1 cellular context compared by ENCODE assay signal in the genomic region with DNA sequence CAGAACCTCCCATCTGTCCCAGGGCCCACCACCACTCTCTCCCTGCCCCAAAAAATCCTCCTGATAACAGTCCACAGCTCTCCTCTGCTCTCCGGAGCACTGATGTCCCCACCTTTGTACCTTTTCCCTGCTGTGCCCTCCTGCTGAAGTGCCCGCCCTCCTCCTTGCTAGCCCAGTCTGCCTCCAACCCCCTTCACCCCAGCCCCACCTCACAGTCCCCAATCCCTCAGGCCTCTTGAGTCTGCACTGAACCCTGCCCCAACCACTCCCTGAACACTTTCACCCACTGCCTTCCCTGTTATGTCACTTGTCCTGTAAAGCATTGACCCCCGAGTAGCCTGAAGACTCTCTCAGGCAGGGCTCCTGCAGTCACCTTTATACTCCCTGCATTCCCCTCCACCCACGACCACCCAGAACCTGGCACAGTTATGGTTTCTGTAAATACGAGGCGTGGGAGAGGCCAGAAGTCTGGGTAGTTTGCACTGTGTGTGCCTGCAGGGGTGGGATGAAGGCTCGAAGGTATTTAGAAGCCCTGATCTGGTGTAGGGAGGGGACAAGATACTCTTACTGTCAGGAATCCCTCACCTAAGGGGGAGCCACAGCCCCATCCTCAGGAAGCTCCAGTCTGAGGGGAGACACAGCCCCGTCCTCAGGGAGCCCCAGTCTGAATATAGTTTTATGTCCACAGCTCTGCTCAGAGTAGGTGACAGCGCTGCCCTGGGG.
TF ChIP-seq lines count a peak whose summit lies in the region.

No MANE protein-coding gene starts in this region.

TF ChIP-seq in GM12878, 131 proteins besides CTCF, POLR2A, EP300 and RAD21:
- TF ChIP-seq JUNB (IDR thresholded peaks at IDR 0.05), result no peak
- no peak for TF ChIP-seq CREB1 (IDR thresholded peaks at IDR 0.05; ENCODE audit: low read depth)
- TF ChIP-seq RCOR1 (conservative IDR thresholded peaks at IDR 0.05; ENCODE audit: low read depth, low read length), result no peak
- TF ChIP-seq SRF (IDR thresholded peaks at IDR 0.05; ENCODE audit: low read depth in 2 of 2, low read length in 2 of 2), result no peak
- TF ChIP-seq EED (IDR thresholded peaks at IDR 0.05; ENCODE audit: low read depth), result no peak
- no peak for TF ChIP-seq TAF1 (IDR thresholded peaks at IDR 0.05; ENCODE audit: borderline replicate concordance, low read depth, low read length)
- TF ChIP-seq MEF2B (IDR thresholded peaks at IDR 0.05; ENCODE audit: partially characterized antibody, poor library complexity, severe bottlenecking), result no peak
- TF ChIP-seq, protein P1, sequence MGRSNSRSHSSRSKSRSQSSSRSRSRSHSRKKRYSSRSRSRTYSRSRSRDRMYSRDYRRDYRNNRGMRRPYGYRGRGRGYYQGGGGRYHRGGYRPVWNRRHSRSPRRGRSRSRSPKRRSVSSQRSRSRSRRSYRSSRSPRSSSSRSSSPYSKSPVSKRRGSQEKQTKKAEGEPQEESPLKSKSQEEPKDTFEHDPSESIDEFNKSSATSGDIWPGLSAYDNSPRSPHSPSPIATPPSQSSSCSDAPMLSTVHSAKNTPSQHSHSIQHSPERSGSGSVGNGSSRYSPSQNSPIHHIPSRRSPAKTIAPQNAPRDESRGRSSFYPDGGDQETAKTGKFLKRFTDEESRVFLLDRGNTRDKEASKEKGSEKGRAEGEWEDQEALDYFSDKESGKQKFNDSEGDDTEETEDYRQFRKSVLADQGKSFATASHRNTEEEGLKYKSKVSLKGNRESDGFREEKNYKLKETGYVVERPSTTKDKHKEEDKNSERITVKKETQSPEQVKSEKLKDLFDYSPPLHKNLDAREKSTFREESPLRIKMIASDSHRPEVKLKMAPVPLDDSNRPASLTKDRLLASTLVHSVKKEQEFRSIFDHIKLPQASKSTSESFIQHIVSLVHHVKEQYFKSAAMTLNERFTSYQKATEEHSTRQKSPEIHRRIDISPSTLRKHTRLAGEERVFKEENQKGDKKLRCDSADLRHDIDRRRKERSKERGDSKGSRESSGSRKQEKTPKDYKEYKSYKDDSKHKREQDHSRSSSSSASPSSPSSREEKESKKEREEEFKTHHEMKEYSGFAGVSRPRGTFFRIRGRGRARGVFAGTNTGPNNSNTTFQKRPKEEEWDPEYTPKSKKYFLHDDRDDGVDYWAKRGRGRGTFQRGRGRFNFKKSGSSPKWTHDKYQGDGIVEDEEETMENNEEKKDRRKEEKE (IDR thresholded peaks at IDR 0.05), result no peak
- TF ChIP-seq ATF2 (IDR thresholded peaks at IDR 0.05; ENCODE audit: low read length), result no peak
- no peak for TF ChIP-seq RFX5 (IDR thresholded peaks at IDR 0.05; ENCODE audit: low read depth, low read length)
- TF ChIP-seq CEBPB (IDR thresholded peaks at IDR 0.05; ENCODE audit: borderline replicate concordance in 1 of 2, low read depth in 2 of 2, low read length in 2 of 2), result no peak
- TF ChIP-seq, protein P2, sequence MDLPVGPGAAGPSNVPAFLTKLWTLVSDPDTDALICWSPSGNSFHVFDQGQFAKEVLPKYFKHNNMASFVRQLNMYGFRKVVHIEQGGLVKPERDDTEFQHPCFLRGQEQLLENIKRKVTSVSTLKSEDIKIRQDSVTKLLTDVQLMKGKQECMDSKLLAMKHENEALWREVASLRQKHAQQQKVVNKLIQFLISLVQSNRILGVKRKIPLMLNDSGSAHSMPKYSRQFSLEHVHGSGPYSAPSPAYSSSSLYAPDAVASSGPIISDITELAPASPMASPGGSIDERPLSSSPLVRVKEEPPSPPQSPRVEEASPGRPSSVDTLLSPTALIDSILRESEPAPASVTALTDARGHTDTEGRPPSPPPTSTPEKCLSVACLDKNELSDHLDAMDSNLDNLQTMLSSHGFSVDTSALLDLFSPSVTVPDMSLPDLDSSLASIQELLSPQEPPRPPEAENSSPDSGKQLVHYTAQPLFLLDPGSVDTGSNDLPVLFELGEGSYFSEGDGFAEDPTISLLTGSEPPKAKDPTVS (IDR thresholded peaks at IDR 0.05; ENCODE audit: low read depth, low read length), result no peak
- TF ChIP-seq PAX8 (IDR thresholded peaks at IDR 0.05), result no peak
- TF ChIP-seq ASH2L (IDR thresholded peaks at IDR 0.05; ENCODE audit: borderline replicate concordance, low read depth), result no peak
- TF ChIP-seq HCFC1 (IDR thresholded peaks at IDR 0.05; ENCODE audit: low read length), result no peak
- TF ChIP-seq, protein P3, sequence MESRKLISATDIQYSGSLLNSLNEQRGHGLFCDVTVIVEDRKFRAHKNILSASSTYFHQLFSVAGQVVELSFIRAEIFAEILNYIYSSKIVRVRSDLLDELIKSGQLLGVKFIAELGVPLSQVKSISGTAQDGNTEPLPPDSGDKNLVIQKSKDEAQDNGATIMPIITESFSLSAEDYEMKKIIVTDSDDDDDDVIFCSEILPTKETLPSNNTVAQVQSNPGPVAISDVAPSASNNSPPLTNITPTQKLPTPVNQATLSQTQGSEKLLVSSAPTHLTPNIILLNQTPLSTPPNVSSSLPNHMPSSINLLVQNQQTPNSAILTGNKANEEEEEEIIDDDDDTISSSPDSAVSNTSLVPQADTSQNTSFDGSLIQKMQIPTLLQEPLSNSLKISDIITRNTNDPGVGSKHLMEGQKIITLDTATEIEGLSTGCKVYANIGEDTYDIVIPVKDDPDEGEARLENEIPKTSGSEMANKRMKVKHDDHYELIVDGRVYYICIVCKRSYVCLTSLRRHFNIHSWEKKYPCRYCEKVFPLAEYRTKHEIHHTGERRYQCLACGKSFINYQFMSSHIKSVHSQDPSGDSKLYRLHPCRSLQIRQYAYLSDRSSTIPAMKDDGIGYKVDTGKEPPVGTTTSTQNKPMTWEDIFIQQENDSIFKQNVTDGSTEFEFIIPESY (IDR thresholded peaks at IDR 0.05), result no peak
- no peak for TF ChIP-seq ESRRA (IDR thresholded peaks at IDR 0.05; ENCODE audit: low read length)
- TF ChIP-seq MYB (IDR thresholded peaks at IDR 0.05; ENCODE audit: borderline replicate concordance, low read depth, low read length), result no peak
- TF ChIP-seq SPI1 (IDR thresholded peaks at IDR 0.05; ENCODE audit: borderline replicate concordance, insufficient read depth, low read depth, low read length), result no peak
